In the genomic region with DNA sequence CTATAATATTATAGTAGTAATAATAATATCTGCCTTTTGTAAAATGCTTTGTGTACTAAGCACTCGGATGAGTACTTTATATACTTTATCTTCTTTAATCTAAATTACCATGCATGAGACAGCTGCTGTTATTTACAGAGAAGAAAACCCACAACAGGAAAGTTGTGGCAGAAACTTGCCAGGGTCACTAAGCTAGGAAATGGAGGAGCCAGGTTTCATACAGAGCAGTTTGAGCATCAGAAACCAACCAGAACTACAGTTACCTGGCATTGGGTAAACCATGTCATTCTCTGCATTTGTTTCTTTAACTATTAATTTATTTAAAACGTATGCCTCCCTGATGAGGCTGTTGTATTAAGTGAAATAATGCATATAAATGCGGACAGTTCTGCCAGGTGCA, we compare ENCODE assay signal across 35 cellular contexts.
"Had no signal": no experiment of that assay in that cellular context is flagged by ENCODE, and none has a peak within 500 bp of the region (broad histone marks: within the 10 kb centered on the region; RNA-seq: fewer than 3 reads in every experiment).

No MANE protein-coding gene starts in this region.

- H3K9me3 ChIP-seq: MG63 had no signal

- H3K27me3 ChIP-seq: MG63 had no signal

- H3K9ac ChIP-seq: KMS-11 had no signal

- H3K36me3 ChIP-seq: MG63 had no signal

- H3K4me2 ChIP-seq: KMS-11 had no signal

- H3K4me3 ChIP-seq: MG63 had no signal

- DNase-seq: Karpas-422, Kasumi-1, MG63, MV-4-11, NCI-H1048, NCI-H1092, NCI-H1092 treated with DMSO at 0.1 percent for 48 hours, NCI-H1105, NCI-H1105 treated with DMSO at 0.1 percent for 48 hours, NCI-H1417, NCI-H1417 treated with DMSO at 0.1 percent for 48 hours, NCI-H1436, NCI-H1436 treated with DMSO at 0.1 percent for 48 hours, NCI-H146, NCI-H1694, NCI-H1694 treated with DMSO at 0.1 percent for 48 hours, NCI-H187, NCI-H187 treated with DMSO at 0.1 percent for 48 hours, NCI-H1930, NCI-H2029, NCI-H2029 treated with DMSO at 0.1 percent for 48 hours, NCI-H2081, NCI-H2107, NCI-H2171, NCI-H2171 treated with DMSO at 0.1 percent for 48 hours, NCI-H2227 treated with DMSO at 0.1 percent for 48 hours, NCI-H226, NCI-H345, NCI-H446, NCI-H446 treated with DMSO at 0.1 percent for 48 hours, NCI-H510A, NCI-H510A treated with DMSO at 0.1 percent for 48 hours, NCI-H524, NCI-H524 treated with DMSO at 0.1 percent for 48 hours had no signal

- H3K27ac ChIP-seq: KMS-11 had no signal
